ENCODE assay signal across 10 cellular contexts in genomic region chr5:132877938-132878337, GRCh38. TPM values are rescaled to one million over a fixed set of nuclear protein-coding genes. Genes with fewer than 3 reads are reported as not detected.
DNase-seq lines count a peak whose midpoint lies in the region; ATAC-seq and TF ChIP-seq lines count a peak whose summit lies in the region.
"Had no signal": no experiment of that assay in that cellular context is flagged by ENCODE, and none has a peak within 500 bp of the region (broad histone marks: within the 10 kb centered on the region; RNA-seq: fewer than 3 reads in every experiment).

No MANE protein-coding gene starts in this region.

- intact Hi-C loops in right cardiac atrium (cut with DNase I), result no loop called here

- H3K36me3 Mint-ChIP-seq in activated T-cell treated with anti-CD3 and anti-CD28 coated beads, Interleukin-2, amount 50 U/mL, for 72 hours (ENCODE audit: insufficient read depth in 2 of 2), result peaks cover 2 to 4% of the 10 kb centered on the region in 2 donors
- peaks cover 24% of the 10 kb centered on the region for H3K36me3 Mint-ChIP-seq in activated T-cell treated with anti-CD3 and anti-CD28 coated beads, Interleukin-2, amount 50 U/mL, for 4 hours (ENCODE audit: insufficient read depth)
- H3K36me3 Mint-ChIP-seq in T-helper 17 cell (ENCODE audit: low read depth) (peaks cover 2% of the 10 kb centered on the region), type B pancreatic cell (peaks cover 14% of the 10 kb centered on the region)
- H3K36me3 Mint-ChIP-seq in natural killer cell treated with Interleukin-12 subunit alpha and Interleukin-12 subunit beta and Interleukin-15 and Interleukin-18, amount 100 ng/mL, for 72 hours, result peaks cover 5% of the 10 kb centered on the region

- TF ChIP-seq CTCF in type B pancreatic cell (conservative IDR thresholded peaks at IDR 0.05), result no peak

- peaks cover 5% of the 10 kb centered on the region for H3K4me1 ChIP-seq in right cardiac atrium (ENCODE audit: control insufficient read depth, insufficient read depth, low read length)

- no peaks in the 10 kb centered on the region for H3K4me1 Mint-ChIP-seq in activated T-cell treated with anti-CD3 and anti-CD28 coated beads, Interleukin-2, amount 50 U/mL, for 72 hours (ENCODE audit: low read depth)
- no peaks in the 10 kb centered on the region for H3K4me1 Mint-ChIP-seq in activated T-cell treated with anti-CD3 and anti-CD28 coated beads, Interleukin-2, amount 50 U/mL, for 4 hours (ENCODE audit: low read depth)
- peaks cover 2% of the 10 kb centered on the region for H3K4me1 Mint-ChIP-seq in T-helper 17 cell
- peaks cover 11% of the 10 kb centered on the region for H3K4me1 Mint-ChIP-seq in type B pancreatic cell (ENCODE audit: unreplicated experiment)
- peaks cover 0 to 3% of the 10 kb centered on the region in 2 donors for H3K4me1 Mint-ChIP-seq in natural killer cell treated with Interleukin-12 subunit alpha and Interleukin-12 subunit beta and Interleukin-15 and Interleukin-18, amount 100 ng/mL, for 72 hours (ENCODE audit: low read depth in 2 of 2)
- H3K4me1 Mint-ChIP-seq: activated CD4-positive, alpha-beta memory T cell treated with anti-CD3 and anti-CD28 coated beads, Interleukin-2, amount 10 ng/mL, durations not matched to agents 7 days and 5 days had no signal

- no peaks in the 10 kb centered on the region for H3K27me3 Mint-ChIP-seq in activated T-cell treated with anti-CD3 and anti-CD28 coated beads, Interleukin-2, amount 50 U/mL, for 72 hours (ENCODE audit: low read depth)
- no peaks in the 10 kb centered on the region for H3K27me3 Mint-ChIP-seq in activated T-cell treated with anti-CD3 and anti-CD28 coated beads, Interleukin-2, amount 50 U/mL, for 4 hours (ENCODE audit: low read depth)
- H3K27me3 Mint-ChIP-seq in T-helper 17 cell (no peaks in the 10 kb centered on the region), type B pancreatic cell (no peaks in the 10 kb centered on the region)
- no peaks in the 10 kb centered on the region for H3K27me3 Mint-ChIP-seq in natural killer cell treated with Interleukin-12 subunit alpha and Interleukin-12 subunit beta and Interleukin-15 and Interleukin-18, amount 100 ng/mL, for 72 hours
- H3K27me3 Mint-ChIP-seq: activated CD4-positive, alpha-beta memory T cell treated with anti-CD3 and anti-CD28 coated beads, Interleukin-2, amount 10 ng/mL, durations not matched to agents 7 days and 5 days had no signal

- peak overlapping the region; percentile 76 for H3K27ac ChIP-seq in right cardiac atrium (ENCODE audit: low read length)
- H3K27ac ChIP-seq: neutrophil had no signal

- no peak for DNase-seq in activated T-cell treated with anti-CD3 and anti-CD28 coated beads, Interleukin-2, amount 50 U/mL, for 72 hours
- no peak for DNase-seq in activated T-cell treated with anti-CD3 and anti-CD28 coated beads, Interleukin-2, amount 50 U/mL, for 4 hours
- no peak for DNase-seq in T-helper 17 cell
- peak in 1 of 3 donors; percentile 45 for DNase-seq in right cardiac atrium
- DNase-seq in type B pancreatic cell (ENCODE audit: extremely low spot score, unreplicated experiment), result no peak
- no peak for DNase-seq in natural killer cell treated with Interleukin-12 subunit alpha and Interleukin-12 subunit beta and Interleukin-15 and Interleukin-18, amount 100 ng/mL, for 72 hours (ENCODE audit: low spot score)
- no peak for DNase-seq in cerebellum (ENCODE audit: low spot score)
- DNase-seq: activated CD4-positive, alpha-beta memory T cell treated with anti-CD3 and anti-CD28 coated beads, Interleukin-2, amount 10 ng/mL, durations not matched to agents 7 days and 5 days had no signal

- H3K9me3 ChIP-seq in T-helper 17 cell (ENCODE audit: control insufficient read depth, low read length, poor library complexity, severe bottlenecking) (no peaks in the 10 kb centered on the region), right cardiac atrium (ENCODE audit: control insufficient read depth, low read length) (no peaks in the 10 kb centered on the region)
- H3K9me3 ChIP-seq: neutrophil had no signal

- H3K4me3 Mint-ChIP-seq in activated T-cell treated with anti-CD3 and anti-CD28 coated beads, Interleukin-2, amount 50 U/mL, for 72 hours, result no peak overlapping the region
- no peak overlapping the region for H3K4me3 Mint-ChIP-seq in activated T-cell treated with anti-CD3 and anti-CD28 coated beads, Interleukin-2, amount 50 U/mL, for 4 hours
- no peak overlapping the region for H3K4me3 Mint-ChIP-seq in T-helper 17 cell
- no peak overlapping the region for H3K4me3 Mint-ChIP-seq in type B pancreatic cell
- H3K4me3 Mint-ChIP-seq in natural killer cell treated with Interleukin-12 subunit alpha and Interleukin-12 subunit beta and Interleukin-15 and Interleukin-18, amount 100 ng/mL, for 72 hours, result no peak overlapping the region
- H3K4me3 Mint-ChIP-seq: activated CD4-positive, alpha-beta memory T cell treated with anti-CD3 and anti-CD28 coated beads, Interleukin-2, amount 10 ng/mL, durations not matched to agents 7 days and 5 days had no signal

- no peak overlapping the region for H3K4me3 ChIP-seq in right cardiac atrium (ENCODE audit: low read length)

- no peaks in the 10 kb centered on the region for H3K27me3 ChIP-seq in right cardiac atrium (ENCODE audit: control insufficient read depth, insufficient read depth)
- H3K27me3 ChIP-seq: neutrophil had no signal

- WGBS in right cardiac atrium, result 53% methylated on average over 3 of the region's 3 CpGs

- no peaks in the 10 kb centered on the region for H3K9me3 Mint-ChIP-seq in activated T-cell treated with anti-CD3 and anti-CD28 coated beads, Interleukin-2, amount 50 U/mL, for 72 hours
- no peaks in the 10 kb centered on the region for H3K9me3 Mint-ChIP-seq in activated T-cell treated with anti-CD3 and anti-CD28 coated beads, Interleukin-2, amount 50 U/mL, for 4 hours
- no peaks in the 10 kb centered on the region for H3K9me3 Mint-ChIP-seq in type B pancreatic cell
- H3K9me3 Mint-ChIP-seq in natural killer cell treated with Interleukin-12 subunit alpha and Interleukin-12 subunit beta and Interleukin-15 and Interleukin-18, amount 100 ng/mL, for 72 hours, result no peaks in the 10 kb centered on the region
- H3K9me3 Mint-ChIP-seq: activated CD4-positive, alpha-beta memory T cell treated with anti-CD3 and anti-CD28 coated beads, Interleukin-2, amount 10 ng/mL, durations not matched to agents 7 days and 5 days had no signal

- H3K27ac Mint-ChIP-seq in activated T-cell treated with anti-CD3 and anti-CD28 coated beads, Interleukin-2, amount 50 U/mL, for 72 hours, result peak overlapping the region; percentile 48
- peak overlapping the region; percentile 34 for H3K27ac Mint-ChIP-seq in T-helper 17 cell
- H3K27ac Mint-ChIP-seq in type B pancreatic cell, result peak overlapping the region; percentile 6
- no peak overlapping the region for H3K27ac Mint-ChIP-seq in natural killer cell treated with Interleukin-12 subunit alpha and Interleukin-12 subunit beta and Interleukin-15 and Interleukin-18, amount 100 ng/mL, for 72 hours
- H3K27ac Mint-ChIP-seq: activated CD4-positive, alpha-beta memory T cell treated with anti-CD3 and anti-CD28 coated beads, Interleukin-2, amount 10 ng/mL, durations not matched to agents 7 days and 5 days had no signal

- no peak for ATAC-seq in activated T-cell treated with anti-CD3 and anti-CD28 coated beads, Interleukin-2, amount 50 U/mL, for 72 hours (replicated peaks in 1 of 2)
- no peak for ATAC-seq in activated T-cell treated with anti-CD3 and anti-CD28 coated beads, Interleukin-2, amount 50 U/mL, for 4 hours
- no peak for ATAC-seq in T-helper 17 cell
- ATAC-seq in right cardiac atrium, result peak; percentile 61 to 77
- no peak for ATAC-seq in natural killer cell treated with Interleukin-12 subunit alpha and Interleukin-12 subunit beta and Interleukin-15 and Interleukin-18, amount 100 ng/mL, for 72 hours
- ATAC-seq in GM18867 (IDR thresholded peaks at IDR 0.05; ENCODE audit: unreplicated experiment), result no peak

RNA-seq across cellular contexts. Expression of gene LEAP2, which starts 4.5 kb away (rescaled TPM):
- total RNA-seq in activated T-cell treated with anti-CD3 and anti-CD28 coated beads, Interleukin-2, amount 50 U/mL, for 72 hours, result 1 to 10 TPM; 5.0 to 7.2 TPM
- 1 to 10 TPM; 1.9 to 2.1 (median 1.9) TPM for total RNA-seq in activated T-cell treated with anti-CD3 and anti-CD28 coated beads, Interleukin-2, amount 50 U/mL, for 4 hours
- total RNA-seq in T-helper 17 cell (1 to 10 TPM in 1 of 2 donors, under 1 TPM in 1; 0.47 to 1.0 TPM), right cardiac atrium (1 to 10 TPM in 2 of 4 donors, under 1 TPM in 2; 0.76 to 1.9 (median 1.2) TPM), type B pancreatic cell (ENCODE audit: low replicate concordance) (2.5 and 2.9 TPM in 2 replicates), cerebellum (2.1 TPM)
- 1.6 TPM for polyA plus RNA-seq in right cardiac atrium
- total RNA-seq in natural killer cell treated with Interleukin-12 subunit alpha and Interleukin-12 subunit beta and Interleukin-15 and Interleukin-18, amount 100 ng/mL, for 72 hours, result 1 to 10 TPM; 2.7 to 5.6 TPM

RNA-seq across cellular contexts. Expression of gene UQCRQ, which starts 11.5 kb away (rescaled TPM):
- 100 to 1,000 TPM; 189 TPM for total RNA-seq in activated T-cell treated with anti-CD3 and anti-CD28 coated beads, Interleukin-2, amount 50 U/mL, for 72 hours
- 100 to 1,000 TPM; 475 to 549 (median 490) TPM for total RNA-seq in activated T-cell treated with anti-CD3 and anti-CD28 coated beads, Interleukin-2, amount 50 U/mL, for 4 hours
- total RNA-seq in T-helper 17 cell, result 100 to 1,000 TPM; 107 to 112 TPM
- total RNA-seq in right cardiac atrium, result 1,000 to 10,000 TPM in 2 of 4 donors, 100 to 1,000 TPM in 2; 978 to 1,175 (median 1,022) TPM
- 1,317 TPM for polyA plus RNA-seq in right cardiac atrium
- total RNA-seq in type B pancreatic cell (ENCODE audit: low replicate concordance), result 445 and 544 TPM in 2 replicates
- total RNA-seq in natural killer cell treated with Interleukin-12 subunit alpha and Interleukin-12 subunit beta and Interleukin-15 and Interleukin-18, amount 100 ng/mL, for 72 hours, result 100 to 1,000 TPM; 330 to 366 TPM
- 61.5 TPM for total RNA-seq in cerebellum

RNA-seq across cellular contexts. Expression of gene GDF9, which starts 11.7 kb away (rescaled TPM):
- total RNA-seq in activated T-cell treated with anti-CD3 and anti-CD28 coated beads, Interleukin-2, amount 50 U/mL, for 72 hours, result 1 to 10 TPM; 1.9 to 2.8 TPM
- total RNA-seq in activated T-cell treated with anti-CD3 and anti-CD28 coated beads, Interleukin-2, amount 50 U/mL, for 4 hours, result under 1 TPM; 0.27 to 0.89 (median 0.32) TPM
- total RNA-seq in T-helper 17 cell (under 1 TPM; 0.70 to 0.94 TPM), right cardiac atrium (under 1 TPM in 3 of 4 donors, not detected in 1; 0.09 to 0.54 (median 0.14) TPM), type B pancreatic cell (ENCODE audit: low replicate concordance) (1.4 and 1.5 TPM in 2 replicates), cerebellum (0.54 TPM)
- polyA plus RNA-seq in right cardiac atrium, result 0.18 TPM
- total RNA-seq in natural killer cell treated with Interleukin-12 subunit alpha and Interleukin-12 subunit beta and Interleukin-15 and Interleukin-18, amount 100 ng/mL, for 72 hours, result under 1 TPM; 0.50 to 0.93 TPM

RNA-seq across cellular contexts. Expression of gene SHROOM1, which starts 47.5 kb away (rescaled TPM):
- total RNA-seq in activated T-cell treated with anti-CD3 and anti-CD28 coated beads, Interleukin-2, amount 50 U/mL, for 72 hours, result 1 to 10 TPM; 1.1 to 2.1 TPM
- 1 to 10 TPM in 1 of 3 donors, under 1 TPM in 2; 0.79 to 1.4 (median 0.83) TPM for total RNA-seq in activated T-cell treated with anti-CD3 and anti-CD28 coated beads, Interleukin-2, amount 50 U/mL, for 4 hours
- total RNA-seq in T-helper 17 cell, result under 1 TPM in 1 of 2 donors, not detected in 1; 0.20 TPM
- total RNA-seq in right cardiac atrium, result 1 to 10 TPM; 2.9 to 5.3 (median 4.2) TPM
- 2.9 TPM for polyA plus RNA-seq in right cardiac atrium
- total RNA-seq in type B pancreatic cell (ENCODE audit: low replicate concordance), result 7.2 and 7.6 TPM in 2 replicates
- total RNA-seq in natural killer cell treated with Interleukin-12 subunit alpha and Interleukin-12 subunit beta and Interleukin-15 and Interleukin-18, amount 100 ng/mL, for 72 hours, result 1 to 10 TPM; 5.4 to 8.0 TPM
- 2.4 TPM for total RNA-seq in cerebellum

Comparison
In these comparisons a context has a peak if more than half of its experiments do, and no peak if none do; other contexts are left out.
1. ATAC-seq: peak in right cardiac atrium (2 of 2); none in activated T-cell treated with anti-CD3 and anti-CD28 coated beads, Interleukin-2, amount 50 U/mL, for 72 hours (0 of 2), activated T-cell treated with anti-CD3 and anti-CD28 coated beads, Interleukin-2, amount 50 U/mL, for 4 hours (0 of 2), T-helper 17 cell (single experiment), natural killer cell treated with Interleukin-12 subunit alpha and Interleukin-12 subunit beta and Interleukin-15 and Interleukin-18, amount 100 ng/mL, for 72 hours (0 of 2) and GM18867 (single experiment).
2. H3K27ac Mint-ChIP-seq: peak in activated T-cell treated with anti-CD3 and anti-CD28 coated beads, Interleukin-2, amount 50 U/mL, for 72 hours (single experiment), T-helper 17 cell (single experiment) and type B pancreatic cell (single experiment); none in natural killer cell treated with Interleukin-12 subunit alpha and Interleukin-12 subunit beta and Interleukin-15 and Interleukin-18, amount 100 ng/mL, for 72 hours (0 of 2).